In genomic region chr11:69567951-69568808, GRCh38 we compare ENCODE assay signal across 1 cellular context.
TF ChIP-seq lines count a peak whose summit lies in the region.

No MANE protein-coding gene starts in this region.

TF ChIP-seq in HepG2, 621 proteins besides CTCF, POLR2A, EP300 and RAD21 (continued from another document and continues in another):
- TF ChIP-seq CBFB (CRISPR knock-in tag; IDR thresholded peaks at IDR 0.05), result no peak; the same call in 1 of the 2 replicates
- TF ChIP-seq, protein P1, sequence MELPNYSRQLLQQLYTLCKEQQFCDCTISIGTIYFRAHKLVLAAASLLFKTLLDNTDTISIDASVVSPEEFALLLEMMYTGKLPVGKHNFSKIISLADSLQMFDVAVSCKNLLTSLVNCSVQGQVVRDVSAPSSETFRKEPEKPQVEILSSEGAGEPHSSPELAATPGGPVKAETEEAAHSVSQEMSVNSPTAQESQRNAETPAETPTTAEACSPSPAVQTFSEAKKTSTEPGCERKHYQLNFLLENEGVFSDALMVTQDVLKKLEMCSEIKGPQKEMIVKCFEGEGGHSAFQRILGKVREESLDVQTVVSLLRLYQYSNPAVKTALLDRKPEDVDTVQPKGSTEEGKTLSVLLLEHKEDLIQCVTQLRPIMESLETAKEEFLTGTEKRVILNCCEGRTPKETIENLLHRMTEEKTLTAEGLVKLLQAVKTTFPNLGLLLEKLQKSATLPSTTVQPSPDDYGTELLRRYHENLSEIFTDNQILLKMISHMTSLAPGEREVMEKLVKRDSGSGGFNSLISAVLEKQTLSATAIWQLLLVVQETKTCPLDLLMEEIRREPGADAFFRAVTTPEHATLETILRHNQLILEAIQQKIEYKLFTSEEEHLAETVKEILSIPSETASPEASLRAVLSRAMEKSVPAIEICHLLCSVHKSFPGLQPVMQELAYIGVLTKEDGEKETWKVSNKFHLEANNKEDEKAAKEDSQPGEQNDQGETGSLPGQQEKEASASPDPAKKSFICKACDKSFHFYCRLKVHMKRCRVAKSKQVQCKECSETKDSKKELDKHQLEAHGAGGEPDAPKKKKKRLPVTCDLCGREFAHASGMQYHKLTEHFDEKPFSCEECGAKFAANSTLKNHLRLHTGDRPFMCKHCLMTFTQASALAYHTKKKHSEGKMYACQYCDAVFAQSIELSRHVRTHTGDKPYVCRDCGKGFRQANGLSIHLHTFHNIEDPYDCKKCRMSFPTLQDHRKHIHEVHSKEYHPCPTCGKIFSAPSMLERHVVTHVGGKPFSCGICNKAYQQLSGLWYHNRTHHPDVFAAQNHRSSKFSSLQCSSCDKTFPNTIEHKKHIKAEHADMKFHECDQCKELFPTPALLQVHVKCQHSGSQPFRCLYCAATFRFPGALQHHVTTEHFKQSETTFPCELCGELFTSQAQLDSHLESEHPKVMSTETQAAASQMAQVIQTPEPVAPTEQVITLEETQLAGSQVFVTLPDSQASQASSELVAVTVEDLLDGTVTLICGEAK (IDR thresholded peaks at IDR 0.05), result no peak
- TF ChIP-seq, protein P1 (CRISPR knock-in tag; IDR thresholded peaks at IDR 0.05), result no peak; the same call in 1 of the 2 replicates
- no peak for TF ChIP-seq NFE2 (CRISPR knock-in tag; IDR thresholded peaks at IDR 0.05)
- TF ChIP-seq, protein P2, sequence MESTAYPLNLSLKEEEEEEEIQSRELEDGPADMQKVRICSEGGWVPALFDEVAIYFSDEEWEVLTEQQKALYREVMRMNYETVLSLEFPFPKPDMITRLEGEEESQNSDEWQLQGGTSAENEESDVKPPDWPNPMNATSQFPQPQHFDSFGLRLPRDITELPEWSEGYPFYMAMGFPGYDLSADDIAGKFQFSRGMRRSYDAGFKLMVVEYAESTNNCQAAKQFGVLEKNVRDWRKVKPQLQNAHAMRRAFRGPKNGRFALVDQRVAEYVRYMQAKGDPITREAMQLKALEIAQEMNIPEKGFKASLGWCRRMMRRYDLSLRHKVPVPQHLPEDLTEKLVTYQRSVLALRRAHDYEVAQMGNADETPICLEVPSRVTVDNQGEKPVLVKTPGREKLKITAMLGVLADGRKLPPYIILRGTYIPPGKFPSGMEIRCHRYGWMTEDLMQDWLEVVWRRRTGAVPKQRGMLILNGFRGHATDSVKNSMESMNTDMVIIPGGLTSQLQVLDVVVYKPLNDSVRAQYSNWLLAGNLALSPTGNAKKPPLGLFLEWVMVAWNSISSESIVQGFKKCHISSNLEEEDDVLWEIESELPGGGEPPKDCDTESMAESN (CRISPR knock-in tag; conservative IDR thresholded peaks at IDR 0.05), result no peak
- no peak for TF ChIP-seq ETV6 (CRISPR knock-in tag; conservative IDR thresholded peaks at IDR 0.05)
- TF ChIP-seq ZNF253 (CRISPR knock-in tag; IDR thresholded peaks at IDR 0.05; ENCODE audit: borderline replicate concordance), result no peak
- no peak for TF ChIP-seq ZNF773 (CRISPR knock-in tag; IDR thresholded peaks at IDR 0.05; ENCODE audit: borderline replicate concordance)
- no peak for TF ChIP-seq ZNF234 (CRISPR knock-in tag; conservative IDR thresholded peaks at IDR 0.05)
- TF ChIP-seq SOX6 (IDR thresholded peaks at IDR 0.05), result no peak
- peak; percentile 80 for TF ChIP-seq SOX6 (CRISPR knock-in tag; IDR thresholded peaks at IDR 0.05)
- TF ChIP-seq TCF7L2 (IDR thresholded peaks at IDR 0.05; ENCODE audit: low read depth, low read length), result peak; percentile 78; the same call in 1 of the 2 replicates
- TF ChIP-seq, protein P3, sequence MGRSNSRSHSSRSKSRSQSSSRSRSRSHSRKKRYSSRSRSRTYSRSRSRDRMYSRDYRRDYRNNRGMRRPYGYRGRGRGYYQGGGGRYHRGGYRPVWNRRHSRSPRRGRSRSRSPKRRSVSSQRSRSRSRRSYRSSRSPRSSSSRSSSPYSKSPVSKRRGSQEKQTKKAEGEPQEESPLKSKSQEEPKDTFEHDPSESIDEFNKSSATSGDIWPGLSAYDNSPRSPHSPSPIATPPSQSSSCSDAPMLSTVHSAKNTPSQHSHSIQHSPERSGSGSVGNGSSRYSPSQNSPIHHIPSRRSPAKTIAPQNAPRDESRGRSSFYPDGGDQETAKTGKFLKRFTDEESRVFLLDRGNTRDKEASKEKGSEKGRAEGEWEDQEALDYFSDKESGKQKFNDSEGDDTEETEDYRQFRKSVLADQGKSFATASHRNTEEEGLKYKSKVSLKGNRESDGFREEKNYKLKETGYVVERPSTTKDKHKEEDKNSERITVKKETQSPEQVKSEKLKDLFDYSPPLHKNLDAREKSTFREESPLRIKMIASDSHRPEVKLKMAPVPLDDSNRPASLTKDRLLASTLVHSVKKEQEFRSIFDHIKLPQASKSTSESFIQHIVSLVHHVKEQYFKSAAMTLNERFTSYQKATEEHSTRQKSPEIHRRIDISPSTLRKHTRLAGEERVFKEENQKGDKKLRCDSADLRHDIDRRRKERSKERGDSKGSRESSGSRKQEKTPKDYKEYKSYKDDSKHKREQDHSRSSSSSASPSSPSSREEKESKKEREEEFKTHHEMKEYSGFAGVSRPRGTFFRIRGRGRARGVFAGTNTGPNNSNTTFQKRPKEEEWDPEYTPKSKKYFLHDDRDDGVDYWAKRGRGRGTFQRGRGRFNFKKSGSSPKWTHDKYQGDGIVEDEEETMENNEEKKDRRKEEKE (IDR thresholded peaks at IDR 0.05), result no peak
- peak; percentile 38; the same call in 1 of the 2 replicates for TF ChIP-seq CHD4 (IDR thresholded peaks at IDR 0.05; ENCODE audit: borderline replicate concordance, low read length)
- no peak for TF ChIP-seq ZSCAN20 (CRISPR knock-in tag; IDR thresholded peaks at IDR 0.05; ENCODE audit: borderline replicate concordance)
- TF ChIP-seq, protein P4, sequence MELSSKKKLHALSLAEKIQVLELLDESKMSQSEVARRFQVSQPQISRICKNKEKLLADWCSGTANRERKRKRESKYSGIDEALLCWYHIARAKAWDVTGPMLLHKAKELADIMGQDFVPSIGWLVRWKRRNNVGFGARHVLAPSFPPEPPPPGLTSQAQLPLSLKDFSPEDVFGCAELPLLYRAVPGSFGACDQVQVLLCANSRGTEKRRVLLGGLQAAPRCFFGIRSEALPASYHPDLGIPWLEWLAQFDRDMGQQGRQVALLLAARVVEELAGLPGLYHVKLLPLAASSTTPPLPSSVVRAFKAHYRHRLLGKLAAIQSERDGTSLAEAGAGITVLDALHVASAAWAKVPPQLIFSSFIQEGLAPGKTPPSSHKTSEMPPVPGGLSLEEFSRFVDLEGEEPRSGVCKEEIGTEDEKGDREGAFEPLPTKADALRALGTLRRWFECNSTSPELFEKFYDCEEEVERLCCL (CRISPR knock-in tag; IDR thresholded peaks at IDR 0.05; ENCODE audit: borderline replicate concordance), result no peak
- 0 out of 2 replicates have a peak, but pooled peaks have one; percentile 48 for TF ChIP-seq HDAC2 (CRISPR knock-in tag; IDR thresholded peaks at IDR 0.05)
- no peak for TF ChIP-seq NRL (CRISPR knock-in tag; IDR thresholded peaks at IDR 0.05; ENCODE audit: borderline replicate concordance)
- TF ChIP-seq ZNF160 (CRISPR knock-in tag; IDR thresholded peaks at IDR 0.05), result no peak
- peak; percentile 80 for TF ChIP-seq TEAD3 (CRISPR knock-in tag; optimal IDR thresholded peaks at IDR 0.05; ENCODE audit: borderline replicate concordance)
- TF ChIP-seq ZNF839 (CRISPR knock-in tag; IDR thresholded peaks at IDR 0.05; ENCODE audit: borderline replicate concordance), result no peak
- TF ChIP-seq, protein P5, sequence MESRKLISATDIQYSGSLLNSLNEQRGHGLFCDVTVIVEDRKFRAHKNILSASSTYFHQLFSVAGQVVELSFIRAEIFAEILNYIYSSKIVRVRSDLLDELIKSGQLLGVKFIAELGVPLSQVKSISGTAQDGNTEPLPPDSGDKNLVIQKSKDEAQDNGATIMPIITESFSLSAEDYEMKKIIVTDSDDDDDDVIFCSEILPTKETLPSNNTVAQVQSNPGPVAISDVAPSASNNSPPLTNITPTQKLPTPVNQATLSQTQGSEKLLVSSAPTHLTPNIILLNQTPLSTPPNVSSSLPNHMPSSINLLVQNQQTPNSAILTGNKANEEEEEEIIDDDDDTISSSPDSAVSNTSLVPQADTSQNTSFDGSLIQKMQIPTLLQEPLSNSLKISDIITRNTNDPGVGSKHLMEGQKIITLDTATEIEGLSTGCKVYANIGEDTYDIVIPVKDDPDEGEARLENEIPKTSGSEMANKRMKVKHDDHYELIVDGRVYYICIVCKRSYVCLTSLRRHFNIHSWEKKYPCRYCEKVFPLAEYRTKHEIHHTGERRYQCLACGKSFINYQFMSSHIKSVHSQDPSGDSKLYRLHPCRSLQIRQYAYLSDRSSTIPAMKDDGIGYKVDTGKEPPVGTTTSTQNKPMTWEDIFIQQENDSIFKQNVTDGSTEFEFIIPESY (CRISPR knock-in tag; IDR thresholded peaks at IDR 0.05), result no peak
- TF ChIP-seq, protein P6, sequence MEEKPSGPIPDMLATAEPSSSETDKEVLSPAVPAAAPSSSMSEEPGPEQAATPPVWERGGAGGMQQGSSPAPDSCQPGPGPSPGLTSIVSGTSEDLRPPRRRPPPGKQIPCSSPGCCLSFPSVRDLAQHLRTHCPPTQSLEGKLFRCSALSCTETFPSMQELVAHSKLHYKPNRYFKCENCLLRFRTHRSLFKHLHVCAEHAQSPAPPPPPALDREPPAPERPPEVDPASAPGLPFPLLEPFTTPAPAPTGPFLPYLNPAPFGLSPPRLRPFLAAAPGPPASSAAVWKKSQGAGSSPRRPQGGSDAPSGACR (CRISPR knock-in tag; IDR thresholded peaks at IDR 0.05), result no peak
- no peak for TF ChIP-seq NAIF1 (CRISPR knock-in tag; IDR thresholded peaks at IDR 0.05; ENCODE audit: borderline replicate concordance)
- TF ChIP-seq RXRA (CRISPR knock-in tag; IDR thresholded peaks at IDR 0.05), result peak; percentile 96
- no peak for TF ChIP-seq ZNF224 (CRISPR knock-in tag; IDR thresholded peaks at IDR 0.05)
- no peak for TF ChIP-seq NPAS2 (CRISPR knock-in tag; IDR thresholded peaks at IDR 0.05; ENCODE audit: borderline replicate concordance)
- 0 out of 2 replicates have a peak, but pooled peaks have one; percentile 28 for TF ChIP-seq PITX1 (CRISPR knock-in tag; IDR thresholded peaks at IDR 0.05)
- TF ChIP-seq ZNF674 (CRISPR knock-in tag; IDR thresholded peaks at IDR 0.05; ENCODE audit: low read depth), result no peak
- TF ChIP-seq ZNF280D (CRISPR knock-in tag; IDR thresholded peaks at IDR 0.05), result peak; percentile 48; the same call in 1 of the 2 replicates
- TF ChIP-seq IRF2 (CRISPR knock-in tag; IDR thresholded peaks at IDR 0.05), result no peak
- TF ChIP-seq HCFC1 (IDR thresholded peaks at IDR 0.05; ENCODE audit: low read depth, low read length), result no peak
- TF ChIP-seq ZBTB46 (CRISPR knock-in tag; IDR thresholded peaks at IDR 0.05; ENCODE audit: borderline replicate concordance), result no peak
- TF ChIP-seq MIER3 (CRISPR knock-in tag; IDR thresholded peaks at IDR 0.05; ENCODE audit: borderline replicate concordance), result peak; percentile 32; the same call in 1 of the 2 replicates
